In genomic region chr18:59233017-59233410, GRCh38 we compare ENCODE assay signal across 33 cellular contexts. TPM values are rescaled to one million over a fixed set of nuclear protein-coding genes. Genes with fewer than 3 reads are reported as not detected.
DNase-seq lines count a peak whose midpoint lies in the region; ATAC-seq and TF ChIP-seq lines count a peak whose summit lies in the region.
"Had no signal": no experiment of that assay in that cellular context is flagged by ENCODE, and none has a peak within 500 bp of the region (broad histone marks: within the 10 kb centered on the region; RNA-seq: fewer than 3 reads in every experiment).

No MANE protein-coding gene starts in this region.

- CTCF ChIA-PET in SK-N-SH (lab: Yijun Ruan, JAX) = no interaction called here

- TF ChIP-seq EP300 in SK-N-SH (IDR thresholded peaks at IDR 0.05; ENCODE audit: borderline replicate concordance in 1 of 2, low read depth in 1 of 2, low read length in 1 of 2) = no peak

- H3K9me2 ChIP-seq in SK-N-SH = no peaks in the 10 kb centered on the region

- no peak for TF ChIP-seq RAD21 in SK-N-SH (IDR thresholded peaks at IDR 0.05; ENCODE audit: low read length)

- H3K36me3 Mint-ChIP-seq in naive thymus-derived CD8-positive, alpha-beta T cell = peaks cover 0 to 11% (median 0%) of the 10 kb centered on the region in 3 donors
- H3K36me3 Mint-ChIP-seq: activated naive CD8-positive, alpha-beta T cell treated with anti-CD3 and anti-CD28 coated beads, Interleukin-2, amount 10 ng/mL, durations not matched to agents 7 days and 5 days; brain; CD8-positive, alpha-beta T cell; natural killer cell treated with Interleukin-12 subunit alpha and Interleukin-12 subunit beta and Interleukin-15 and Interleukin-18, amount 100 ng/mL, for 72 hours; stimulated activated memory B cell treated with anti-CD40 and anti-IgM and Interleukin-4, amounts not matched to agents 10 μg/mL and 1 μg/mL and 100 μg/mL, for 72 hours; T-cell had no signal

- H3K4me1 Mint-ChIP-seq in naive thymus-derived CD8-positive, alpha-beta T cell = no peaks in the 10 kb centered on the region
- H3K4me1 Mint-ChIP-seq: activated naive CD8-positive, alpha-beta T cell treated with anti-CD3 and anti-CD28 coated beads, Interleukin-2, amount 10 ng/mL, durations not matched to agents 7 days and 5 days; brain; stimulated activated memory B cell treated with anti-CD40 and anti-IgM and Interleukin-4, amounts not matched to agents 10 μg/mL and 1 μg/mL and 100 μg/mL, for 72 hours; T-cell had no signal

- intact Hi-C loops in aorta (cut with DNase I) = no loop called here

- H3K27ac Mint-ChIP-seq in naive thymus-derived CD8-positive, alpha-beta T cell = no peak overlapping the region
- H3K27ac Mint-ChIP-seq: activated CD8-positive, alpha-beta T cell treated with anti-CD3 and anti-CD28 coated beads, Interleukin-2, amount 10 ng/mL, durations not matched to agents 7 days and 5 days; activated naive CD8-positive, alpha-beta T cell treated with anti-CD3 and anti-CD28 coated beads, Interleukin-2, amount 10 ng/mL, durations not matched to agents 7 days and 5 days; brain; CD8-positive, alpha-beta T cell; natural killer cell treated with Interleukin-12 subunit alpha and Interleukin-12 subunit beta and Interleukin-15 and Interleukin-18, amount 100 ng/mL, for 72 hours; stimulated activated memory B cell treated with anti-CD40 and anti-IgM and Interleukin-4, amounts not matched to agents 10 μg/mL and 1 μg/mL and 100 μg/mL, for 72 hours; T-cell had no signal

- H3K4me2 ChIP-seq in SK-N-SH = peak overlapping the region; percentile 66; the same call in 1 of the 2 replicates

- no peaks in the 10 kb centered on the region for H4K20me1 ChIP-seq in SK-N-SH (ENCODE audit: insufficient read depth)

- TF ChIP-seq CTCF in AG10803 (conservative IDR thresholded peaks at IDR 0.05; ENCODE audit: low read length) (no peak), SK-N-SH (IDR thresholded peaks at IDR 0.05) (no peak), fibroblast of villous mesenchyme (IDR thresholded peaks at IDR 0.05; ENCODE audit: insufficient read depth, low read depth, low read length) (no peak)

- H3K9me3 ChIP-seq in SK-N-SH = no peaks in the 10 kb centered on the region
- no peaks in the 10 kb centered on the region for H3K9me3 ChIP-seq in aorta (ENCODE audit: control insufficient read depth, low read length)
- H3K9me3 ChIP-seq: HAP-1, spleen, thoracic aorta had no signal

- H3K36me3 ChIP-seq in SK-N-SH (replicated peaks in 1 of 2; ENCODE audit: control insufficient read depth in 1 of 2, insufficient read depth in 2 of 2, low read length in 1 of 2) = no peaks in the 10 kb centered on the region
- H3K36me3 ChIP-seq in aorta (ENCODE audit: control insufficient read depth in 1 of 2, insufficient read depth in 2 of 2, low read length in 1 of 2) = no peaks in the 10 kb centered on the region
- H3K36me3 ChIP-seq: HAP-1, spleen, thoracic aorta had no signal

- peak overlapping the region; percentile 58; the same call in 1 of the 2 replicates for H2AFZ ChIP-seq in SK-N-SH (ENCODE audit: low read depth)

- H3K4me1 ChIP-seq in SK-N-SH (ENCODE audit: control insufficient read depth in 1 of 2, insufficient read depth in 2 of 2, low read depth in 1 of 2, low read length in 1 of 2) (peaks cover 2 to 40% of the 10 kb centered on the region in 2 experiments; a peak in 3 of 4 replicates), aorta (ENCODE audit: control insufficient read depth in 1 of 2, insufficient read depth in 2 of 2, low read length in 2 of 2) (no peaks in the 10 kb centered on the region)
- H3K4me1 ChIP-seq: HAP-1, spleen had no signal

- 14% methylated on average over 6 of the region's 6 CpGs for WGBS in SK-N-SH (ENCODE audit: low lambda C conversion rate)
- 80 to 83% methylated on average over 6 of the region's 6 CpGs for WGBS in aorta, 2 donors

- H3K4me3 ChIP-seq in AG10803 (ENCODE audit: low read length) (no peak overlapping the region), SK-N-SH (ENCODE audit: low read depth in 2 of 2, low read length in 1 of 2) (0 out of 4 replicates have a peak overlapping the region, but pooled peaks of 1 of the 2 experiments have one; percentile 35), fibroblast of villous mesenchyme (ENCODE audit: low read depth, low read length) (no peak overlapping the region), aorta (ENCODE audit: low read length in 2 of 2) (no peak overlapping the region)
- H3K4me3 ChIP-seq: GM12878, HAP-1, spleen, thoracic aorta had no signal

- peaks cover 0 to 2% (median 0%) of the 10 kb centered on the region in 9 donors for H3K9me3 Mint-ChIP-seq in naive thymus-derived CD8-positive, alpha-beta T cell
- H3K9me3 Mint-ChIP-seq: activated naive CD8-positive, alpha-beta T cell treated with anti-CD3 and anti-CD28 coated beads, Interleukin-2, amount 10 ng/mL, durations not matched to agents 7 days and 5 days; CD8-positive, alpha-beta T cell; T-cell had no signal

- DNase-seq in AG10803 (ENCODE audit: low read depth) (peak; percentile 82), GM04504 (ENCODE audit: low read depth) (peak; percentile 70), SK-N-SH (no peak), fibroblast of villous mesenchyme (ENCODE audit: low read depth) (peak; percentile 14), superior temporal gyrus (ENCODE audit: extremely low spot score) (no peak), aorta (no peak)
- no peak for DNase-seq in naive thymus-derived CD8-positive, alpha-beta T cell
- DNase-seq: activated CD8-positive, alpha-beta T cell treated with anti-CD3 and anti-CD28 coated beads, Interleukin-2, amount 10 ng/mL, durations not matched to agents 7 days and 5 days; activated effector memory CD4-positive, alpha-beta T cell treated with Interleukin-2 at 50 U/mL for 16 hours; activated naive CD8-positive, alpha-beta T cell treated with anti-CD3 and anti-CD28 coated beads, Interleukin-2, amount 10 ng/mL, durations not matched to agents 7 days and 5 days; activated T-cell treated with anti-CD3 and anti-CD28 coated beads for 4 hours; CD8-positive, alpha-beta T cell; left ventricle myocardium superior; NCI-H1092; NCI-H2081; retina; spleen; stimulated activated CD4-positive, alpha-beta T cell treated with anti-CD3 and anti-CD28 coated beads, Interleukin-4, amount 100 ng/mL, for 1 hour; T-cell had no signal

- H3K27ac ChIP-seq in SK-N-SH (ENCODE audit: low read depth in 2 of 2, low read length in 1 of 2) = peak overlapping the region; percentile 47 to 82; a peak in 3 of 4 replicates
- H3K27ac ChIP-seq in aorta (ENCODE audit: low read depth in 1 of 2, low read length in 2 of 2) = no peak overlapping the region
- H3K27ac ChIP-seq: spleen, thoracic aorta had no signal

- H3K27me3 ChIP-seq in SK-N-SH (ENCODE audit: insufficient read depth) = no peaks in the 10 kb centered on the region
- no peaks in the 10 kb centered on the region for H3K27me3 ChIP-seq in aorta (ENCODE audit: control insufficient read depth in 1 of 2, insufficient read depth in 2 of 2, low read length in 1 of 2)

- ATAC-seq in naive thymus-derived CD8-positive, alpha-beta T cell = no peak
- ATAC-seq in GM19023 (IDR thresholded peaks at IDR 0.05; ENCODE audit: unreplicated experiment) (no peak), aorta (ENCODE audit: low FRiP score) (no peak)
- ATAC-seq: activated CD8-positive, alpha-beta T cell treated with anti-CD3 and anti-CD28 coated beads, Interleukin-2, amount 10 ng/mL, durations not matched to agents 7 days and 5 days; CD8-positive, alpha-beta T cell; HepG2; natural killer cell treated with Interleukin-12 subunit alpha and Interleukin-12 subunit beta and Interleukin-15 and Interleukin-18, amount 100 ng/mL, for 72 hours; Right ventricle myocardium inferior; stimulated activated memory B cell treated with anti-CD40 and anti-IgM and Interleukin-4, amounts not matched to agents 10 μg/mL and 1 μg/mL and 100 μg/mL, for 72 hours; T-cell had no signal

- H3K79me2 ChIP-seq in SK-N-SH (ENCODE audit: insufficient read depth) = no peaks in the 10 kb centered on the region

- POLR2A ChIA-PET in SK-N-SH (lab: Yijun Ruan, JAX) = no interaction called here
- POLR2A ChIA-PET in naive thymus-derived CD8-positive, alpha-beta T cell (lab: Charles Lee) = no interaction called here

- H3K27me3 Mint-ChIP-seq in naive thymus-derived CD8-positive, alpha-beta T cell = peaks cover 28 to 63% (median 33%) of the 10 kb centered on the region in 5 donors

- peaks cover 17% of the 10 kb centered on the region for H3F3A ChIP-seq in SK-N-SH (replicated peaks; ENCODE audit: insufficient read depth)

- no peak overlapping the region; the same call in 1 of the 2 replicates for H3K9ac ChIP-seq in SK-N-SH

- H3K4me3 Mint-ChIP-seq in naive thymus-derived CD8-positive, alpha-beta T cell = no peak overlapping the region
- H3K4me3 Mint-ChIP-seq: activated CD8-positive, alpha-beta T cell treated with anti-CD3 and anti-CD28 coated beads, Interleukin-2, amount 10 ng/mL, durations not matched to agents 7 days and 5 days; activated naive CD8-positive, alpha-beta T cell treated with anti-CD3 and anti-CD28 coated beads, Interleukin-2, amount 10 ng/mL, durations not matched to agents 7 days and 5 days; brain; CD8-positive, alpha-beta T cell; natural killer cell treated with Interleukin-12 subunit alpha and Interleukin-12 subunit beta and Interleukin-15 and Interleukin-18, amount 100 ng/mL, for 72 hours; stimulated activated memory B cell treated with anti-CD40 and anti-IgM and Interleukin-4, amounts not matched to agents 10 μg/mL and 1 μg/mL and 100 μg/mL, for 72 hours; T-cell had no signal

TF ChIP-seq in SK-N-SH, 30 proteins besides CTCF, POLR2A, EP300 and RAD21:
- TF ChIP-seq TCF12 (IDR thresholded peaks at IDR 0.05) = 0 out of 2 replicates have a peak, but pooled peaks have one; percentile 10
- TF ChIP-seq SMC3 (IDR thresholded peaks at IDR 0.05; ENCODE audit: low read depth, low read length) = no peak
- peak; percentile 23; the same call in 1 of the 2 replicates for TF ChIP-seq FOSL2 (IDR thresholded peaks at IDR 0.05; ENCODE audit: borderline replicate concordance, low read depth)

RNA-seq across cellular contexts. Expression of gene GRP, which starts 13.1 kb away (rescaled TPM):
- 2.5 and 2.8 TPM in 2 replicates for polyA plus RNA-seq in SK-N-SH (2012; rRNA removed)
- polyA plus RNA-seq in SK-N-SH (2012; cell fraction: cytosol; rRNA removed) = 3.6 and 4.1 TPM in 2 replicates
- 1.1 and 2.5 TPM in 2 replicates for polyA plus RNA-seq in SK-N-SH (2012; cell fraction: nucleus; rRNA removed)
- 0.32 TPM in 1 of 2 replicates, not detected in the other for total RNA-seq in fibroblast of villous mesenchyme
- not detected for total RNA-seq in naive thymus-derived CD8-positive, alpha-beta T cell
- not detected for polyA plus RNA-seq in naive thymus-derived CD8-positive, alpha-beta T cell
- not detected for total RNA-seq in aorta
- polyA plus RNA-seq in aorta = 10 to 100 TPM in 1 of 2 donors, not detected in 1; 18.3 TPM
- total RNA-seq: activated CD8-positive, alpha-beta T cell treated with anti-CD3 and anti-CD28 coated beads, Interleukin-2, amount 10 ng/mL, durations not matched to agents 7 days and 5 days; activated naive CD8-positive, alpha-beta T cell treated with anti-CD3 and anti-CD28 coated beads, Interleukin-2, amount 10 ng/mL, durations not matched to agents 7 days and 5 days; CD8-positive, alpha-beta T cell; chondrocyte; epithelial cell of proximal tubule; GM12878; HepG2; left ventricle myocardium superior; LHCN-M2; natural killer cell treated with Interleukin-12 subunit alpha and Interleukin-12 subunit beta and Interleukin-15 and Interleukin-18, amount 100 ng/mL, for 72 hours; OCI-LY7; osteocyte; Right ventricle myocardium inferior; spleen; T-cell; thoracic aorta had no signal
- polyA plus RNA-seq: GM12878, HepG2, spleen had no signal

RNA-seq across cellular contexts. Expression of gene RAX, which starts 40.2 kb away (rescaled TPM):
- not detected in 2 replicates for polyA plus RNA-seq in SK-N-SH (2012; rRNA removed)
- not detected in 2 replicates for polyA plus RNA-seq in SK-N-SH (2012; cell fraction: cytosol; rRNA removed)
- polyA plus RNA-seq in SK-N-SH (2012; cell fraction: nucleus; rRNA removed) = not detected in 2 replicates
- not detected in 2 replicates for total RNA-seq in fibroblast of villous mesenchyme
- not detected for total RNA-seq in naive thymus-derived CD8-positive, alpha-beta T cell
- not detected for polyA plus RNA-seq in naive thymus-derived CD8-positive, alpha-beta T cell
- not detected for total RNA-seq in aorta
- polyA plus RNA-seq in aorta = not detected
- total RNA-seq: activated CD8-positive, alpha-beta T cell treated with anti-CD3 and anti-CD28 coated beads, Interleukin-2, amount 10 ng/mL, durations not matched to agents 7 days and 5 days; activated naive CD8-positive, alpha-beta T cell treated with anti-CD3 and anti-CD28 coated beads, Interleukin-2, amount 10 ng/mL, durations not matched to agents 7 days and 5 days; CD8-positive, alpha-beta T cell; chondrocyte; epithelial cell of proximal tubule; GM12878; HepG2; left ventricle myocardium superior; LHCN-M2; natural killer cell treated with Interleukin-12 subunit alpha and Interleukin-12 subunit beta and Interleukin-15 and Interleukin-18, amount 100 ng/mL, for 72 hours; OCI-LY7; osteocyte; Right ventricle myocardium inferior; spleen; T-cell; thoracic aorta had no signal
- polyA plus RNA-seq: GM12878, HepG2 had no signal

Comparison
In these comparisons a context has a peak if more than half of its experiments do, and no peak if none do; other contexts are left out.
1. DNase-seq: peak in AG10803 (single experiment), GM04504 (single experiment) and fibroblast of villous mesenchyme (single experiment); none in SK-N-SH (single experiment), naive thymus-derived CD8-positive, alpha-beta T cell (0 of 10), superior temporal gyrus (single experiment) and aorta (0 of 2).
2. H3K27ac ChIP-seq: peak in SK-N-SH (2 of 2); none in aorta (0 of 2).